ENCODE assay signal across 25 cellular contexts in the genomic region with DNA sequence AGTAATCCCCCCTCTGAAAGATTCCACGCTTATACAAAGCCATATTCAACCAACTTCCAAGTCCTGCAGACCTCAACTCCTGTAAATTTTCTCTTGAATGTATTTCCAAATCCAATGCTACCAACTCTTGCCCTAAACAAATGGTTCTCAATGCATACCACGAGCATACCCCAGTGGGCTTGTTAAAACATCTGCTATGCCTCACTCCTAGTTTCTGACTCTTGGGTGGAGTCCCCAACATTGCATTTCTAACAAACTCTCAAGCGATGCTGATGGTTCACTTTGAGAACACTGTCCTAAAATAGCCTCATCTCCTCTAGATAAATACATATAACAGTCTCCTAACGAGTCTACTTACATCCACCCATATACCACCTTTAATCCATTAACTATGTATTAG. TPM values are rescaled to one million over a fixed set of nuclear protein-coding genes. Genes with fewer than 3 reads are reported as not detected.
DNase-seq lines count a peak whose midpoint lies in the region; ATAC-seq and TF ChIP-seq lines count a peak whose summit lies in the region.
"Had no signal": no experiment of that assay in that cellular context is flagged by ENCODE, and none has a peak within 500 bp of the region (broad histone marks: within the 10 kb centered on the region; RNA-seq: fewer than 3 reads in every experiment).

No MANE protein-coding gene starts in this region.

- H3K27me3 ChIP-seq in ascending aorta, result no peaks in the 10 kb centered on the region
- H3K27me3 ChIP-seq: BE2C, SJSA1, upper lobe of left lung had no signal

- no peak overlapping the region for H3K27ac ChIP-seq in ascending aorta
- H3K27ac ChIP-seq: A549, prostate gland, SJSA1, upper lobe of left lung, VCaP had no signal

- POLR2A ChIA-PET in activated CD4-positive, alpha-beta memory T cell treated with anti-CD3 and anti-CD28 coated beads, Interleukin-2, amount 10 ng/mL, durations not matched to agents 7 days and 5 days (lab: Charles Lee), result interaction anchor here (1.0 to 1.8 kb wide), 3 partner anchors 39 to 133 kb away, joined by 3 to 6 read pairs (median 4); a partner anchor contains a TSS
- POLR2A ChIA-PET in activated CD4-positive, alpha-beta memory T cell treated with anti-CD3 and anti-CD28 coated beads for 36 hours (lab: Charles Lee), result interaction anchor here (1.1 kb wide), 1 partner anchor 33 kb away, joined by 3 read pairs; no protein-coding TSS in a partner anchor

- peak overlapping the region; percentile 7 for H3K27ac Mint-ChIP-seq in activated CD4-positive, alpha-beta memory T cell treated with anti-CD3 and anti-CD28 coated beads, Interleukin-2, amount 10 ng/mL, durations not matched to agents 7 days and 5 days
- H3K27ac Mint-ChIP-seq in activated CD4-positive, alpha-beta memory T cell treated with anti-CD3 and anti-CD28 coated beads for 36 hours, result no peak overlapping the region
- H3K27ac Mint-ChIP-seq in activated naive CD8-positive, alpha-beta T cell, result peak overlapping the region; percentile 83
- H3K27ac Mint-ChIP-seq in stimulated activated naive B cell treated with anti-CD40 and anti-IgM and Interleukin-4, amounts not matched to agents 10 μg/mL and 1 μg/mL and 100 μg/mL, for 72 hours, result peak overlapping the region; percentile 56
- H3K27ac Mint-ChIP-seq: brain had no signal

- peaks cover 59% of the 10 kb centered on the region for H3K4me1 Mint-ChIP-seq in activated CD4-positive, alpha-beta memory T cell treated with anti-CD3 and anti-CD28 coated beads, Interleukin-2, amount 10 ng/mL, durations not matched to agents 7 days and 5 days
- peaks cover 66% of the 10 kb centered on the region for H3K4me1 Mint-ChIP-seq in activated CD4-positive, alpha-beta memory T cell treated with anti-CD3 and anti-CD28 coated beads for 36 hours (ENCODE audit: low read depth)
- peaks cover 74% of the 10 kb centered on the region for H3K4me1 Mint-ChIP-seq in activated naive CD8-positive, alpha-beta T cell (ENCODE audit: low read depth)
- H3K4me1 Mint-ChIP-seq in stimulated activated naive B cell treated with anti-CD40 and anti-IgM and Interleukin-4, amounts not matched to agents 10 μg/mL and 1 μg/mL and 100 μg/mL, for 72 hours, result peaks cover 35 to 61% of the 10 kb centered on the region in 2 donors

- no peaks in the 10 kb centered on the region for H3K4me1 ChIP-seq in ascending aorta
- H3K4me1 ChIP-seq: BE2C, prostate gland had no signal

- intact Hi-C loops in activated CD4-positive, alpha-beta memory T cell treated with anti-CD3 and anti-CD28 coated beads for 36 hours (cut with micrococcal nuclease), result no loop called here
- intact Hi-C loops in ascending aorta (cut with DNase I), result no loop called here

- H3K9me3 ChIP-seq in ascending aorta, result no peaks in the 10 kb centered on the region
- H3K9me3 ChIP-seq: A549, BE2C, mucosa of descending colon, prostate gland, SJSA1, upper lobe of left lung had no signal

- H3K9me3 Mint-ChIP-seq in activated CD4-positive, alpha-beta memory T cell treated with anti-CD3 and anti-CD28 coated beads, Interleukin-2, amount 10 ng/mL, durations not matched to agents 7 days and 5 days, result no peaks in the 10 kb centered on the region
- H3K9me3 Mint-ChIP-seq in activated CD4-positive, alpha-beta memory T cell treated with anti-CD3 and anti-CD28 coated beads for 36 hours, result no peaks in the 10 kb centered on the region
- H3K9me3 Mint-ChIP-seq in activated naive CD8-positive, alpha-beta T cell (ENCODE audit: low read depth), result no peaks in the 10 kb centered on the region
- no peaks in the 10 kb centered on the region for H3K9me3 Mint-ChIP-seq in stimulated activated naive B cell treated with anti-CD40 and anti-IgM and Interleukin-4, amounts not matched to agents 10 μg/mL and 1 μg/mL and 100 μg/mL, for 72 hours
- H3K9me3 Mint-ChIP-seq: brain had no signal

- TF ChIP-seq CTCF in ascending aorta (IDR thresholded peaks at IDR 0.05), result no peak

- peaks cover 8 to 26% of the 10 kb centered on the region in 2 donors for H3K36me3 ChIP-seq in ascending aorta
- H3K36me3 ChIP-seq: prostate gland had no signal

- ATAC-seq in GM18868 (IDR thresholded peaks at IDR 0.05; ENCODE audit: unreplicated experiment) (peak; percentile 32), GM21529 (IDR thresholded peaks at IDR 0.05; ENCODE audit: unreplicated experiment) (no peak), GM21381 (IDR thresholded peaks at IDR 0.05; ENCODE audit: unreplicated experiment) (no peak)
- no peak for ATAC-seq in stimulated activated naive B cell treated with anti-CD40 and anti-IgM and Interleukin-4, amounts not matched to agents 10 μg/mL and 1 μg/mL and 100 μg/mL, for 72 hours (replicated peaks)
- ATAC-seq: A549, HepG2, mucosa of descending colon had no signal

- H3K4me3 Mint-ChIP-seq in activated CD4-positive, alpha-beta memory T cell treated with anti-CD3 and anti-CD28 coated beads, Interleukin-2, amount 10 ng/mL, durations not matched to agents 7 days and 5 days, result no peak overlapping the region
- no peak overlapping the region for H3K4me3 Mint-ChIP-seq in activated CD4-positive, alpha-beta memory T cell treated with anti-CD3 and anti-CD28 coated beads for 36 hours
- peak overlapping the region; percentile 8 for H3K4me3 Mint-ChIP-seq in activated naive CD8-positive, alpha-beta T cell
- H3K4me3 Mint-ChIP-seq in stimulated activated naive B cell treated with anti-CD40 and anti-IgM and Interleukin-4, amounts not matched to agents 10 μg/mL and 1 μg/mL and 100 μg/mL, for 72 hours, result no peak overlapping the region
- H3K4me3 Mint-ChIP-seq: brain had no signal

- no peaks in the 10 kb centered on the region for H3K27me3 Mint-ChIP-seq in activated CD4-positive, alpha-beta memory T cell treated with anti-CD3 and anti-CD28 coated beads, Interleukin-2, amount 10 ng/mL, durations not matched to agents 7 days and 5 days
- H3K27me3 Mint-ChIP-seq in activated CD4-positive, alpha-beta memory T cell treated with anti-CD3 and anti-CD28 coated beads for 36 hours, result no peaks in the 10 kb centered on the region
- H3K27me3 Mint-ChIP-seq in activated naive CD8-positive, alpha-beta T cell, result no peaks in the 10 kb centered on the region
- no peaks in the 10 kb centered on the region for H3K27me3 Mint-ChIP-seq in stimulated activated naive B cell treated with anti-CD40 and anti-IgM and Interleukin-4, amounts not matched to agents 10 μg/mL and 1 μg/mL and 100 μg/mL, for 72 hours
- H3K27me3 Mint-ChIP-seq: brain had no signal

- peaks cover 44% of the 10 kb centered on the region for H3K36me3 Mint-ChIP-seq in activated CD4-positive, alpha-beta memory T cell treated with anti-CD3 and anti-CD28 coated beads, Interleukin-2, amount 10 ng/mL, durations not matched to agents 7 days and 5 days (ENCODE audit: low read depth)
- peaks cover 20% of the 10 kb centered on the region for H3K36me3 Mint-ChIP-seq in activated CD4-positive, alpha-beta memory T cell treated with anti-CD3 and anti-CD28 coated beads for 36 hours
- H3K36me3 Mint-ChIP-seq in activated naive CD8-positive, alpha-beta T cell, result peaks cover 12% of the 10 kb centered on the region
- peaks cover 21 to 47% of the 10 kb centered on the region in 2 donors for H3K36me3 Mint-ChIP-seq in stimulated activated naive B cell treated with anti-CD40 and anti-IgM and Interleukin-4, amounts not matched to agents 10 μg/mL and 1 μg/mL and 100 μg/mL, for 72 hours

- no peak for DNase-seq in activated CD4-positive, alpha-beta memory T cell treated with anti-CD3 and anti-CD28 coated beads, Interleukin-2, amount 10 ng/mL, durations not matched to agents 7 days and 5 days
- no peak for DNase-seq in activated CD4-positive, alpha-beta memory T cell treated with anti-CD3 and anti-CD28 coated beads for 36 hours
- no peak for DNase-seq in stimulated activated naive B cell treated with anti-CD40 and anti-IgM and Interleukin-4, amounts not matched to agents 10 μg/mL and 1 μg/mL and 100 μg/mL, for 72 hours
- DNase-seq in ascending aorta (ENCODE audit: low spot score in 2 of 2), result no peak
- DNase-seq: activated CD4-positive, alpha-beta T cell treated with anti-CD3 and anti-CD28 coated beads, Interleukin-2, amount 50 U/mL, for 48 hours; BE2C; Calu3; glutamatergic neuron; HCEC 1CT; kidney; mucosa of descending colon; NCI-H1092; NCI-H187; NCI-H526 treated with DMSO at 0.1 percent for 48 hours; upper lobe of left lung had no signal

- CTCF ChIA-PET in activated CD4-positive, alpha-beta memory T cell treated with anti-CD3 and anti-CD28 coated beads, Interleukin-2, amount 10 ng/mL, durations not matched to agents 7 days and 5 days (lab: Charles Lee), result interaction anchor here (2.3 kb wide), 1 partner anchor 137 kb away, joined by 7 read pairs; no protein-coding TSS in a partner anchor
- CTCF ChIA-PET in activated CD4-positive, alpha-beta memory T cell treated with anti-CD3 and anti-CD28 coated beads for 36 hours (lab: Charles Lee), result no interaction called here

- H3K4me3 ChIP-seq in ascending aorta, result no peak overlapping the region
- H3K4me3 ChIP-seq: A549, mucosa of descending colon, prostate gland, SJSA1, upper lobe of left lung had no signal

RNA-seq across cellular contexts. Expression of a gene that starts 7.3 kb away (rescaled TPM):
- total RNA-seq in activated CD4-positive, alpha-beta memory T cell treated with anti-CD3 and anti-CD28 coated beads, Interleukin-2, amount 10 ng/mL, durations not matched to agents 7 days and 5 days, result 10 to 100 TPM; 90.3 to 91.6 TPM
- total RNA-seq in activated CD4-positive, alpha-beta memory T cell treated with anti-CD3 and anti-CD28 coated beads for 36 hours, result 100 to 1,000 TPM; 117 to 123 TPM
- total RNA-seq in ascending aorta, result 9.8 TPM
